Comparison of ENCODE assay signal across 14 cellular contexts in genomic region chr2:43032894-43033270, GRCh38.
DNase-seq lines count a peak whose midpoint lies in the region; ATAC-seq and TF ChIP-seq lines count a peak whose summit lies in the region.
"Had no signal": no experiment of that assay in that cellular context is flagged by ENCODE, and none has a peak within 500 bp of the region (broad histone marks: within the 10 kb centered on the region; RNA-seq: fewer than 3 reads in every experiment).

No MANE protein-coding gene starts in this region.

- H4K91ac ChIP-seq in H9 (ENCODE audit: insufficient read length, low read depth, low read length): no peak overlapping the region

- H3K4me1 Mint-ChIP-seq in H9 (peaks cover 6 to 10% of the 10 kb centered on the region in 2 experiments; a peak in 3 of 4 replicates), nephron progenitor cell (peaks cover 71% of the 10 kb centered on the region)

- no peaks in the 10 kb centered on the region for H3K79me1 ChIP-seq in H9 (ENCODE audit: insufficient read depth, low read depth, low read length, poor library complexity, severe bottlenecking)

- TF ChIP-seq POLR2A in body of pancreas (IDR thresholded peaks at IDR 0.05): no peak

- WGBS in body of pancreas, 2 donors: 75 to 77% methylated on average over 6 to 7 of the region's 7 CpGs
- WGBS in hepatocyte (ENCODE audit: low lambda C conversion rate, missing lambda C conversion rate): 84% methylated on average over 7 of the region's 7 CpGs
- no CpG with 5 or more reads among the region's 7 CpGs for WGBS in H9 (ENCODE audit: extremely low coverage, insufficient read length, low lambda C conversion rate)

- H3K27me3 Mint-ChIP-seq in H9 (ENCODE audit: low read depth): peaks cover under 1% of the 10 kb centered on the region
- H3K27me3 Mint-ChIP-seq in nephron progenitor cell (ENCODE audit: low read depth, poor library complexity): peaks cover 9% of the 10 kb centered on the region

- H3K4me3 ChIP-seq in body of pancreas (no peak overlapping the region), hepatocyte (no peak overlapping the region)

- H3K27me3 ChIP-seq in body of pancreas (no peaks in the 10 kb centered on the region), hepatocyte (no peaks in the 10 kb centered on the region), H9 (ENCODE audit: insufficient read depth, low read length) (no peaks in the 10 kb centered on the region)

- intact Hi-C loops in body of pancreas (cut with DNase I): loop anchor here (10.0 kb wide), 1 partner anchor 182 kb away; no protein-coding TSS in a partner anchor
- intact Hi-C loops in sciatic nerve (cut with DNase I): no loop called here

- no peak overlapping the region for H2AK5ac ChIP-seq in H9 (ENCODE audit: insufficient read length, low read length)

- H3K79me2 ChIP-seq in hepatocyte (no peaks in the 10 kb centered on the region), H9 (ENCODE audit: insufficient read depth, low read length) (no peaks in the 10 kb centered on the region)

- H2BK15ac ChIP-seq in H9 (ENCODE audit: low read depth, low read length): no peak overlapping the region

- H3K9me3 ChIP-seq in body of pancreas: no peaks in the 10 kb centered on the region
- no peaks in the 10 kb centered on the region for H3K9me3 ChIP-seq in hepatocyte (ENCODE audit: low read depth)
- no peaks in the 10 kb centered on the region for H3K9me3 ChIP-seq in H9 (ENCODE audit: control insufficient read depth, low read depth, low read length)

- DNase-seq in body of pancreas: no peak
- no peak for DNase-seq in hepatocyte (ENCODE audit: low spot score)
- peak; percentile 41 for DNase-seq in sciatic nerve (ENCODE audit: low spot score)
- DNase-seq in H9: no peak
- no peak for DNase-seq in nephron progenitor cell
- DNase-seq in NCI-H2029 (lab: John Stamatoyannopoulos, UW): no peak
- DNase-seq: activated CD4-positive, alpha-beta T cell treated with anti-CD3 and anti-CD28 coated beads for 4 hours; activated T-cell treated with anti-CD3 and anti-CD28 coated beads, Interleukin-2, amount 50 U/mL, for 4 hours; HCEC 1CT; NCI-H2081; retina; stimulated activated CD4-positive, alpha-beta T cell treated with anti-CD3 and anti-CD28 coated beads, Interleukin-4, amount 100 ng/mL, for 1 hour had no signal

- H4K20me1 ChIP-seq in hepatocyte (ENCODE audit: insufficient read depth, poor library complexity, severe bottlenecking) (no peaks in the 10 kb centered on the region), H9 (ENCODE audit: control insufficient read depth, insufficient read depth, insufficient read length) (no peaks in the 10 kb centered on the region)

- no peaks in the 10 kb centered on the region for H3K36me3 Mint-ChIP-seq in H9 (ENCODE audit: insufficient read depth in 1 of 3, low read depth in 3 of 3)
- no peaks in the 10 kb centered on the region for H3K36me3 Mint-ChIP-seq in nephron progenitor cell (ENCODE audit: low read depth)

- H3K56ac ChIP-seq in H9 (ENCODE audit: insufficient read length, low read depth, low read length): no peak overlapping the region

- H2AFZ ChIP-seq in hepatocyte (no peak overlapping the region), H9 (ENCODE audit: low read length) (no peak overlapping the region)

- H3T11ph ChIP-seq in H9 (ENCODE audit: low read length): no peak overlapping the region

- H3K27ac ChIP-seq in C4-2B (0 out of 2 replicates have a peak overlapping the region, but pooled peaks have one; percentile 2), body of pancreas (peak overlapping the region; percentile 36 to 80 (median 74)), hepatocyte (peak overlapping the region; percentile 89), H9 (ENCODE audit: insufficient read length, low read depth, low read length) (no peak overlapping the region)

- TF ChIP-seq CTCF in C4-2B (conservative IDR thresholded peaks at IDR 0.05) (no peak), body of pancreas (IDR thresholded peaks at IDR 0.05) (no peak), hepatocyte (IDR thresholded peaks at IDR 0.05; ENCODE audit: poor library complexity) (no peak), H9 (conservative IDR thresholded peaks at IDR 0.05) (no peak), nephron progenitor cell (IDR thresholded peaks at IDR 0.05) (no peak)

- H2BK20ac ChIP-seq in H9 (ENCODE audit: low read depth, low read length, poor library complexity, severe bottlenecking): no peak overlapping the region

- no peak overlapping the region for H4K8ac ChIP-seq in H9 (replicated peaks; ENCODE audit: insufficient read length, low read depth, low read length)

- no peak overlapping the region; the same call in 1 of the 2 replicates for H3K14ac ChIP-seq in H9 (ENCODE audit: insufficient read depth, low read length)

- H2BK12ac ChIP-seq in H9 (ENCODE audit: insufficient read length, low read depth, low read length): no peak overlapping the region

- H2BK5ac ChIP-seq in H9 (ENCODE audit: insufficient read length, low read length): no peak overlapping the region

- H3K4me1 ChIP-seq in body of pancreas: peaks cover 18% of the 10 kb centered on the region
- peaks cover 20% of the 10 kb centered on the region for H3K4me1 ChIP-seq in hepatocyte (ENCODE audit: insufficient read depth)
- H3K4me1 ChIP-seq in H9 (ENCODE audit: insufficient read depth, low read length): no peaks in the 10 kb centered on the region

- ATAC-seq in body of pancreas: no peak
- no peak for ATAC-seq in sciatic nerve
- no peak for ATAC-seq in GM21737 (IDR thresholded peaks at IDR 0.05; ENCODE audit: unreplicated experiment)
- ATAC-seq: activated T-cell treated with anti-CD3 and anti-CD28 coated beads, Interleukin-2, amount 50 U/mL, for 4 hours had no signal

- no peaks in the 10 kb centered on the region for H3K23me2 ChIP-seq in H9 (ENCODE audit: insufficient read length, low read depth, low read length, poor library complexity, severe bottlenecking)

- H3K4me3 Mint-ChIP-seq in H9 (no peak overlapping the region), nephron progenitor cell (no peak overlapping the region)
- H3K4me3 Mint-ChIP-seq: activated T-cell treated with anti-CD3 and anti-CD28 coated beads, Interleukin-2, amount 50 U/mL, for 4 hours had no signal

- no peak overlapping the region for H3K23ac ChIP-seq in H9 (ENCODE audit: insufficient read length, low read depth, low read length)

- H2BK120ac ChIP-seq in H9 (ENCODE audit: low read depth, low read length, poor library complexity, severe bottlenecking): no peak overlapping the region

- H3K36me3 ChIP-seq in body of pancreas (replicated peaks in 1 of 2; ENCODE audit: insufficient read depth in 1 of 2, low read depth in 2 of 2) (no peaks in the 10 kb centered on the region), hepatocyte (replicated peaks; ENCODE audit: insufficient read depth, low read depth) (no peaks in the 10 kb centered on the region)

- H3K9me2 ChIP-seq in hepatocyte (replicated peaks; ENCODE audit: insufficient read depth): no peaks in the 10 kb centered on the region

- H4K5ac ChIP-seq in H9 (ENCODE audit: insufficient read length, low read depth, low read length): no peak overlapping the region

- peak overlapping the region; percentile 8 for H3K4me2 ChIP-seq in hepatocyte
- H3K4me2 ChIP-seq in H9 (ENCODE audit: insufficient read depth, insufficient read length, low read length): no peak overlapping the region

- H3K27ac Mint-ChIP-seq in H9 (no peak overlapping the region), nephron progenitor cell (no peak overlapping the region)

- H3K4ac ChIP-seq in H9 (ENCODE audit: low read depth, low read length): no peak overlapping the region

- H3K9me3 Mint-ChIP-seq in H9 (no peaks in the 10 kb centered on the region), nephron progenitor cell (no peaks in the 10 kb centered on the region)
- H3K9me3 Mint-ChIP-seq: activated T-cell treated with anti-CD3 and anti-CD28 coated beads, Interleukin-2, amount 50 U/mL, for 4 hours had no signal

- no peak overlapping the region for H3K18ac ChIP-seq in H9 (ENCODE audit: insufficient read length, low read depth, low read length)

- H3K9ac ChIP-seq in H9 (ENCODE audit: extremely low read depth, insufficient read length, low read length): no peak overlapping the region
